ENCODE assay signal across 19 cellular contexts in genomic region chr14:57245941-57246340, GRCh38.
"Had no signal": no experiment of that assay in that cellular context is flagged by ENCODE, and none has a peak within 500 bp of the region (broad histone marks: within the 10 kb centered on the region; RNA-seq: fewer than 3 reads in every experiment).

No MANE protein-coding gene starts in this region.

- DNase-seq: activated CD4-positive, alpha-beta T cell treated with anti-CD3 and anti-CD28 coated beads, Interleukin-2, amount 50 U/mL, for 48 hours; activated CD4-positive, CD25-positive, alpha-beta regulatory T cell treated with anti-CD3 and anti-CD28 coated beads, Interleukin-2, amount 50 U/mL, for 72 hours; activated naive CD8-positive, alpha-beta T cell treated with anti-CD3 and anti-CD28 coated beads, Interleukin-2, amount 10 ng/mL, durations not matched to agents 7 days and 5 days; activated T-cell treated with anti-CD3 and anti-CD28 coated beads, Interleukin-2, amount 50 U/mL, for 48 hours; anterior cingulate cortex; kidney; left ventricle myocardium inferior; mesenchymal stem cell; occipital lobe; stimulated activated CD4-positive, alpha-beta T cell treated with anti-CD3 and anti-CD28 coated beads, Interleukin-4, amount 100 ng/mL, for 1 hour; stimulated activated CD8-positive, alpha-beta memory T cell treated with anti-CD3 and anti-CD28 coated beads, Interleukin-4, amount 100 ng/mL, for 48 hours; stimulated activated naive CD8-positive, alpha-beta T cell treated with anti-CD3 and anti-CD28 coated beads, Interleukin-15, Interleukin-2, amounts not matched to agents 100 U/mL and 50 U/mL, for 24 hours; T-helper 2 cell; upper lobe of left lung had no signal

- H3K36me3 ChIP-seq: breast epithelium had no signal

- H3K4me1 ChIP-seq: breast epithelium, suprapubic skin had no signal

- H3K27me3 ChIP-seq: breast epithelium, esophagus muscularis mucosa, gastroesophageal sphincter, suprapubic skin, upper lobe of left lung had no signal

- H3K9me3 Mint-ChIP-seq: activated naive CD8-positive, alpha-beta T cell treated with anti-CD3 and anti-CD28 coated beads, Interleukin-2, amount 10 ng/mL, durations not matched to agents 7 days and 5 days; nephron had no signal

- H3K27me3 Mint-ChIP-seq: activated naive CD8-positive, alpha-beta T cell treated with anti-CD3 and anti-CD28 coated beads, Interleukin-2, amount 10 ng/mL, durations not matched to agents 7 days and 5 days had no signal

- H3K4me3 ChIP-seq: breast epithelium, esophagus muscularis mucosa, gastroesophageal sphincter, left ventricle myocardium inferior, suprapubic skin, upper lobe of left lung had no signal

- H3K27ac ChIP-seq: breast epithelium, esophagus muscularis mucosa, gastroesophageal sphincter, left ventricle myocardium inferior, suprapubic skin, upper lobe of left lung had no signal

- H3K4me3 Mint-ChIP-seq: activated naive CD8-positive, alpha-beta T cell treated with anti-CD3 and anti-CD28 coated beads, Interleukin-2, amount 10 ng/mL, durations not matched to agents 7 days and 5 days; nephron had no signal

- H3K4me1 Mint-ChIP-seq: nephron had no signal

- H3K27ac Mint-ChIP-seq: activated naive CD8-positive, alpha-beta T cell treated with anti-CD3 and anti-CD28 coated beads, Interleukin-2, amount 10 ng/mL, durations not matched to agents 7 days and 5 days; nephron had no signal
